Comparison of ENCODE assay signal across 30 cellular contexts in genomic region chr10:2263556-2263955, GRCh38.
"Had no signal": no experiment of that assay in that cellular context is flagged by ENCODE, and none has a peak within 500 bp of the region (broad histone marks: within the 10 kb centered on the region; RNA-seq: fewer than 3 reads in every experiment).

No MANE protein-coding gene starts in this region.

- H3K27ac ChIP-seq: adrenal gland, ascending aorta, cardiac muscle cell, colonic mucosa, gastrocnemius medialis, left lung, lower lobe of right lung, neural progenitor cell, parathyroid adenoma, psoas muscle, sigmoid colon, tibial nerve, VCaP had no signal

- H3K27me3 ChIP-seq: adrenal gland, ascending aorta, cardiac muscle cell, colonic mucosa, neural progenitor cell, sigmoid colon, tibial nerve had no signal

- ATAC-seq: gastrocnemius medialis, left lung, lower lobe of right lung, natural killer cell, psoas muscle had no signal

- H3K9ac ChIP-seq: neural progenitor cell, parathyroid adenoma had no signal

- H3K9me3 ChIP-seq: adrenal gland, ascending aorta, colonic mucosa, gastrocnemius medialis, lower lobe of right lung, psoas muscle had no signal

- H3K4me3 ChIP-seq: adrenal gland, ascending aorta, cardiac muscle cell, colonic mucosa, gastrocnemius medialis, left lung, lower lobe of right lung, neural progenitor cell, psoas muscle, sigmoid colon, smooth muscle cell, tibial nerve had no signal

- DNase-seq: activated CD4-positive, alpha-beta T cell treated with anti-CD3 and anti-CD28 coated beads for 4 hours; activated CD4-positive, alpha-beta T cell treated with anti-CD3 and anti-CD28 coated beads, Interleukin-2, amount 50 U/mL, for 4 hours; activated effector memory CD4-positive, alpha-beta T cell treated with Interleukin-2 at 50 U/mL for 16 hours; activated naive CD4-positive, alpha-beta T cell treated with Interleukin-2 at 50 U/mL for 16 hours; activated naive CD8-positive, alpha-beta T cell treated with anti-CD3 and anti-CD28 coated beads for 36 hours; activated T-cell treated with anti-CD3 and anti-CD28 coated beads for 4 hours; adrenal gland; cerebellar nuclear complex; colonic mucosa; effector memory CD4-positive, alpha-beta T cell; gastrocnemius medialis; glutamatergic neuron; left lung; lower lobe of right lung; mesenchymal stem cell; natural killer cell; occipital lobe; psoas muscle; sigmoid colon; stimulated activated CD4-positive, alpha-beta T cell treated with anti-CD3 and anti-CD28 coated beads, Interleukin-15, amount 100 ng/mL, for 24 hours; stimulated activated CD4-positive, alpha-beta T cell treated with anti-CD3 and anti-CD28 coated beads, Interleukin-2, amount 100 ng/mL, for 24 hours; stimulated activated naive CD4-positive, alpha-beta T cell had no signal

- H3K79me2 ChIP-seq: parathyroid adenoma had no signal

- H3K4me3 Mint-ChIP-seq: activated naive CD8-positive, alpha-beta T cell treated with anti-CD3 and anti-CD28 coated beads for 36 hours; brain; natural killer cell; neural progenitor cell had no signal

- H3K36me3 ChIP-seq: adrenal gland, ascending aorta, cardiac muscle cell, colonic mucosa, gastrocnemius medialis, left lung, lower lobe of right lung, neural progenitor cell, sigmoid colon, tibial nerve had no signal

- H3K4me1 ChIP-seq: adrenal gland, ascending aorta, colonic mucosa, gastrocnemius medialis, left lung, lower lobe of right lung, neural progenitor cell, parathyroid adenoma, psoas muscle, sigmoid colon, tibial nerve had no signal

- H3K4me1 Mint-ChIP-seq: activated naive CD8-positive, alpha-beta T cell treated with anti-CD3 and anti-CD28 coated beads for 36 hours; brain; natural killer cell; neural progenitor cell had no signal

- H2AFZ ChIP-seq: neural progenitor cell, parathyroid adenoma had no signal

- H3K27ac Mint-ChIP-seq: activated naive CD8-positive, alpha-beta T cell treated with anti-CD3 and anti-CD28 coated beads for 36 hours; brain; natural killer cell; neural progenitor cell had no signal

- H3K4me2 ChIP-seq: neural progenitor cell, smooth muscle cell had no signal
